Comparison of ENCODE assay signal across 17 cellular contexts in the genomic region with DNA sequence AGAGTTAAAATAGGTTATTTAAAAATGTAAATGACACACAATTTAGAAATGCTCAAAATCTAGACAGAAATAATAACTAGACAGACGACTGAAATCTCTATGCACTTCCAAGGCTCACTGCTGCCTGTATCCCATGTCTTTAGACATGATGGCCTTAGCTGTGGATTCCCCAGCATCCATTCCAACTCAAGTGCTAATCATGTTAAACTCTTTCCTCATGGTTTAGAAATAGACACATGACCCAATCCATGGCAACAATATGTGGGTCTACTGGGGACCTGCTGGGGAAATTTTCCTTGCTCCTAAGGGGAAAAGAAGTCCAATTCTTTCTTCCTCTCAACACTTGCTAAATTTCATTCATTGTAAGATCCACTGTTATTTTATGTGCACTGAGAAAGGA.
DNase-seq lines count a peak whose midpoint lies in the region; ATAC-seq and TF ChIP-seq lines count a peak whose summit lies in the region.
"Had no signal": no experiment of that assay in that cellular context is flagged by ENCODE, and none has a peak within 500 bp of the region (broad histone marks: within the 10 kb centered on the region; RNA-seq: fewer than 3 reads in every experiment).

No MANE protein-coding gene starts in this region.

- no peak overlapping the region for H3K9ac ChIP-seq in skeletal muscle tissue (ENCODE audit: low read depth in 1 of 3, low read length in 3 of 3)

- no peaks in the 10 kb centered on the region for H3K9me3 Mint-ChIP-seq in CD4-positive, alpha-beta T cell
- peaks cover 25% of the 10 kb centered on the region for H3K9me3 Mint-ChIP-seq in glutamatergic neuron (ENCODE audit: unreplicated experiment)

- H3K27me3 ChIP-seq in CD4-positive, alpha-beta T cell (ENCODE audit: control insufficient read depth, insufficient read depth, low read length), result no peaks in the 10 kb centered on the region
- H3K27me3 ChIP-seq in adrenal gland (no peaks in the 10 kb centered on the region), skeletal muscle tissue (ENCODE audit: control insufficient read depth in 3 of 3, insufficient read depth in 3 of 3, low read length in 3 of 3) (no peaks in the 10 kb centered on the region), stomach (no peaks in the 10 kb centered on the region)
- H3K27me3 ChIP-seq: MG63 had no signal

- POLR2A ChIA-PET in CD4-positive, alpha-beta T cell (lab: Charles Lee), result interaction anchor here (1.2 kb wide), 1 partner anchor 17 kb away, joined by 3 read pairs; no protein-coding TSS in a partner anchor

- intact Hi-C loops in CD4-positive, alpha-beta T cell (cut with DNase I, micrococcal nuclease), result loop anchor here in 1 of 2 experiments (5.0 kb wide), 1 partner anchor 39 kb away; no protein-coding TSS in a partner anchor
- intact Hi-C loops in adrenal gland (cut with DNase I), result no loop called here
- intact Hi-C loops in stomach (cut with DNase I; ENCODE audit: low total_unique reads), result no loop called here

- no peak for DNase-seq in CD4-positive, alpha-beta T cell
- DNase-seq in adrenal gland (no peak), glutamatergic neuron (no peak), stomach (no peak), G401 (ENCODE audit: low spot score) (no peak), RPMI8226 (no peak)
- DNase-seq: DMS53, H7, MG63, NCI-H1092, NCI-H146, NCI-H2081 treated with DMSO at 0.1 percent for 48 hours, NCI-H510A, NCI-H774, PC-9 had no signal

- H3K4me1 ChIP-seq in adrenal gland (replicated peaks in 1 of 2) (peaks cover 4 to 32% of the 10 kb centered on the region in 2 donors), skeletal muscle tissue (ENCODE audit: control insufficient read depth in 3 of 3, insufficient read depth in 3 of 3, low read length in 3 of 3) (peaks cover 19 to 28% (median 27%) of the 10 kb centered on the region in 3 donors), stomach (peaks cover 0 to 24% (median 10%) of the 10 kb centered on the region in 4 donors)

- peak overlapping the region; percentile 52 for H3K27ac Mint-ChIP-seq in CD4-positive, alpha-beta T cell
- H3K27ac Mint-ChIP-seq in glutamatergic neuron (ENCODE audit: unreplicated experiment), result peak overlapping the region; percentile 50

- no peak for TF ChIP-seq CTCF in CD4-positive, alpha-beta T cell (IDR thresholded peaks at IDR 0.05)
- no peak for TF ChIP-seq CTCF in adrenal gland (IDR thresholded peaks at IDR 0.05)
- TF ChIP-seq CTCF in glutamatergic neuron (IDR thresholded peaks at IDR 0.05; ENCODE audit: partially characterized antibody, unreplicated experiment), result no peak
- TF ChIP-seq CTCF in stomach (IDR thresholded peaks at IDR 0.05), result no peak

- in situ Hi-C loops in G401 (cut with HindIII; ENCODE audit: low sequenced_read_pairs), result no loop called here

- no peaks in the 10 kb centered on the region for H3K9me3 ChIP-seq in CD4-positive, alpha-beta T cell (ENCODE audit: control insufficient read depth, low read length)
- H3K9me3 ChIP-seq in adrenal gland (replicated peaks in 1 of 3), result no peaks in the 10 kb centered on the region
- no peaks in the 10 kb centered on the region for H3K9me3 ChIP-seq in skeletal muscle tissue (ENCODE audit: control insufficient read depth in 3 of 3, low read length in 3 of 3)
- H3K9me3 ChIP-seq in stomach, result no peaks in the 10 kb centered on the region
- H3K9me3 ChIP-seq: MG63 had no signal

- H3K36me3 ChIP-seq in adrenal gland (replicated peaks in 1 of 2) (no peaks in the 10 kb centered on the region), skeletal muscle tissue (ENCODE audit: control insufficient read depth in 3 of 3, insufficient read depth in 3 of 3, low read length in 3 of 3) (peaks cover 0 to 3% (median 0%) of the 10 kb centered on the region in 3 donors), stomach (peaks cover 0 to 12% (median 4%) of the 10 kb centered on the region in 4 donors)
- H3K36me3 ChIP-seq: MG63 had no signal

- WGBS in adrenal gland, 4 donors, result 61 to 78% (median 76%) methylated on average over 1 of the region's 1 CpG
- WGBS in stomach, 5 donors, result 81 to 96% (median 91%) methylated on average over 1 of the region's 1 CpG

- H3K27ac ChIP-seq in CD4-positive, alpha-beta T cell (ENCODE audit: low read depth, low read length), result no peak overlapping the region
- H3K27ac ChIP-seq in adrenal gland (peak overlapping the region in 3 of 5 donors; percentile 40 to 78 (median 74)), skeletal muscle tissue (ENCODE audit: low read depth, low read length) (peak overlapping the region; percentile 54), stomach (no peak overlapping the region)
- H3K27ac ChIP-seq: PC-9 had no signal

- H3K36me3 Mint-ChIP-seq in CD4-positive, alpha-beta T cell (ENCODE audit: low read depth), result peaks cover 41% of the 10 kb centered on the region
- peaks cover 5% of the 10 kb centered on the region for H3K36me3 Mint-ChIP-seq in glutamatergic neuron (ENCODE audit: unreplicated experiment)

- TF ChIP-seq POLR2A in adrenal gland (IDR thresholded peaks at IDR 0.05) (no peak), stomach (IDR thresholded peaks at IDR 0.05) (no peak)

- ATAC-seq in CD4-positive, alpha-beta T cell (ENCODE audit: poor library complexity), result no peak
- ATAC-seq in HG03442 (IDR thresholded peaks at IDR 0.05; ENCODE audit: unreplicated experiment), result no peak

- CTCF ChIA-PET in CD4-positive, alpha-beta T cell (lab: Charles Lee), result interaction anchor here (0.6 kb wide), 1 partner anchor 11 kb away, joined by 3 read pairs; no protein-coding TSS in a partner anchor

- no peak for TF ChIP-seq EP300 in stomach (IDR thresholded peaks at IDR 0.05)

- H3K4me1 Mint-ChIP-seq in CD4-positive, alpha-beta T cell (ENCODE audit: low read depth), result peaks cover 45% of the 10 kb centered on the region
- H3K4me1 Mint-ChIP-seq in glutamatergic neuron (ENCODE audit: low read depth, unreplicated experiment), result peaks cover 34% of the 10 kb centered on the region

- H3K4me3 Mint-ChIP-seq in CD4-positive, alpha-beta T cell, result no peak overlapping the region
- H3K4me3 Mint-ChIP-seq in glutamatergic neuron (ENCODE audit: unreplicated experiment), result no peak overlapping the region

- no peaks in the 10 kb centered on the region for H3K27me3 Mint-ChIP-seq in CD4-positive, alpha-beta T cell
- peaks cover 7% of the 10 kb centered on the region for H3K27me3 Mint-ChIP-seq in glutamatergic neuron (ENCODE audit: unreplicated experiment)

- H3K4me3 ChIP-seq in adrenal gland (no peak overlapping the region), skeletal muscle tissue (ENCODE audit: low read length in 3 of 3) (no peak overlapping the region), stomach (no peak overlapping the region)
- H3K4me3 ChIP-seq: MG63, PC-9 had no signal

Comparison
In these comparisons a context has a peak if more than half of its experiments do, and no peak if none do; other contexts are left out.
1. H3K27ac ChIP-seq: peak in adrenal gland (3 of 5) and skeletal muscle tissue (single experiment); none in CD4-positive, alpha-beta T cell (single experiment) and stomach (0 of 5).